ENCODE assay signal across 23 cellular contexts in the genomic region with DNA sequence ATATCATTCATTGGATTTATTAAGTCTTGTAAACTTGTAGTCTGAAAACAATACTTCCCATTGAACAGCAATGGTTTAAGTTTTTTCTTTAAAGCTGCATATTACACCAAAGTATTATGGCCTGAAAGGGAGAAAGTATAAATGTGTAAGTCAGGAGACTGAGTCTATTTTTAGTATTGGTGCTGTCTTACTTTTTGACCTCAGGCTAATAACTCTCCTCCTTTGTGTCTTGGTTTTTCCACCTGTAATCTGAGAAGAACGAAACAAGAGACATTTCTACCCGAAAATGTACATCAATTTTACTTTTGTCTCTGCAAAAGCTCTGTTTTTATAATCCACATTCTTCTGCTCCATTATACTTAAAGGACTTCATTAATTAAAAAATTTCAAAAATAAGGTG.
"Had no signal": no experiment of that assay in that cellular context is flagged by ENCODE, and none has a peak within 500 bp of the region (broad histone marks: within the 10 kb centered on the region; RNA-seq: fewer than 3 reads in every experiment).

No MANE protein-coding gene starts in this region.

- DNase-seq: IMR-90, Karpas-422, KG1, MM.1S, NCI-H1105, NCI-H1417, NCI-H1436 treated with DMSO at 0.1 percent for 48 hours, NCI-H1694, NCI-H2029, NCI-H2081 treated with DMSO at 0.1 percent for 48 hours, NCI-H2171, NCI-H226, NCI-H446, NCI-H510A, NCI-H524 treated with DMSO at 0.1 percent for 48 hours, NCI-H69, NCI-H774, Right ventricle myocardium superior, RPMI8226, SIG-M5 had no signal

- H3K27me3 ChIP-seq: SJSA1 had no signal

- H3K36me3 ChIP-seq: SJSA1 had no signal

- H3K9me3 ChIP-seq: SJSA1 had no signal

- ATAC-seq: HepG2 had no signal

- H3K4me1 ChIP-seq: SJSA1 had no signal

- H3K27ac ChIP-seq: SJSA1 had no signal

- H3K4me3 ChIP-seq: SJSA1, SK-N-MC had no signal
